Comparison of ENCODE assay signal across 18 cellular contexts in genomic region chr10:63825111-63825510, GRCh38.
"Had no signal": no experiment of that assay in that cellular context is flagged by ENCODE, and none has a peak within 500 bp of the region (broad histone marks: within the 10 kb centered on the region; RNA-seq: fewer than 3 reads in every experiment).

No MANE protein-coding gene starts in this region.

- H3K27ac Mint-ChIP-seq: activated CD4-positive, alpha-beta T cell treated with anti-CD3 and anti-CD28 coated beads, Interleukin-2, amount 10 ng/mL, durations not matched to agents 24 days and 14 days; naive B cell; stimulated activated naive B cell treated with anti-CD40 and anti-IgM and Interleukin-4, amounts not matched to agents 10 μg/mL and 1 μg/mL and 100 μg/mL, for 72 hours; T-helper 17 cell had no signal

- H3K9me3 ChIP-seq: colonic mucosa, transverse colon had no signal

- H3K36me3 ChIP-seq: colonic mucosa, esophagus squamous epithelium, transverse colon, WERI-Rb-1 had no signal

- H3K27me3 ChIP-seq: colonic mucosa, transverse colon had no signal

- H3K9me3 Mint-ChIP-seq: activated CD4-positive, alpha-beta T cell treated with anti-CD3 and anti-CD28 coated beads, Interleukin-2, amount 10 ng/mL, durations not matched to agents 24 days and 14 days; stimulated activated naive B cell treated with anti-CD40 and anti-IgM and Interleukin-4, amounts not matched to agents 10 μg/mL and 1 μg/mL and 100 μg/mL, for 72 hours had no signal

- H3K4me3 ChIP-seq: colonic mucosa, esophagus squamous epithelium, lung, transverse colon had no signal

- H3K36me3 Mint-ChIP-seq: stimulated activated naive B cell treated with anti-CD40 and anti-IgM and Interleukin-4, amounts not matched to agents 10 μg/mL and 1 μg/mL and 100 μg/mL, for 72 hours had no signal

- ATAC-seq: left colon; stimulated activated naive B cell treated with anti-CD40 and anti-IgM and Interleukin-4, amounts not matched to agents 10 μg/mL and 1 μg/mL and 100 μg/mL, for 72 hours; T-helper 17 cell had no signal

- H3K4me1 Mint-ChIP-seq: activated CD4-positive, alpha-beta T cell treated with anti-CD3 and anti-CD28 coated beads, Interleukin-2, amount 10 ng/mL, durations not matched to agents 24 days and 14 days had no signal

- H3K4me1 ChIP-seq: colonic mucosa, esophagus squamous epithelium, parathyroid adenoma, transverse colon had no signal

- DNase-seq: activated CD4-positive, alpha-beta T cell treated with anti-CD3 and anti-CD28 coated beads, Interleukin-2, amount 10 ng/mL, durations not matched to agents 24 days and 14 days; activated CD8-positive, alpha-beta memory T cell treated with anti-CD3 and anti-CD28 coated beads for 24 hours; colonic mucosa; esophagus squamous epithelium; foreskin melanocyte; head of caudate nucleus; left colon; midbrain; naive B cell; retina; stimulated activated CD4-positive, alpha-beta T cell treated with anti-CD3 and anti-CD28 coated beads, Interleukin-2, amount 100 ng/mL, for 48 hours; stimulated activated naive B cell treated with anti-CD40 and anti-IgM and Interleukin-4, amounts not matched to agents 10 μg/mL and 1 μg/mL and 100 μg/mL, for 72 hours; substantia nigra; T-helper 17 cell; transverse colon; WERI-Rb-1 had no signal

- H3K4me3 Mint-ChIP-seq: activated CD4-positive, alpha-beta T cell treated with anti-CD3 and anti-CD28 coated beads, Interleukin-2, amount 10 ng/mL, durations not matched to agents 24 days and 14 days; naive B cell; stimulated activated naive B cell treated with anti-CD40 and anti-IgM and Interleukin-4, amounts not matched to agents 10 μg/mL and 1 μg/mL and 100 μg/mL, for 72 hours; T-helper 17 cell had no signal

- H3K27ac ChIP-seq: colonic mucosa, esophagus squamous epithelium, parathyroid adenoma, transverse colon, WERI-Rb-1 had no signal
